15 cellular contexts compared by ENCODE assay signal in the genomic region with DNA sequence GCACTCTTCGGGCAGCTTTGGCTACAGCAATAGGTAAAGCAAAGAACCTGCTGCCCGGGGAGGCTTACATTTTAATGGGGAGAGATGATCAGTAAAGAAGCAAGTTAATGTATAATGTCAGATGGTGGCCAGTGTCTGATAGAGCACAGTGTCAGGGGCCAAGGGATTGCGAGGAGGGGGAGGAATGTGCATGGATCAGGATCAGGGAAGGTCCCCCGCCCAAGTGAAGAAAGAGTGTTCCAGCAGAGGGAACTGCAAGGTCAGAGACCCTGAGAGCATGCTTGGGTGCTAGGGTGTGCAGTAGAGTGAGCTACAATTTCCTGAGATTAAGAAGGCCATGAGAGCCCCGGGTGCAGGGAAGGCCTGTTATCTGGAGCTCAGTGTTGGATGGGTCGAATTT. TPM values are rescaled to one million over a fixed set of nuclear protein-coding genes. Genes with fewer than 3 reads are reported as not detected.
"Had no signal": no experiment of that assay in that cellular context is flagged by ENCODE, and none has a peak within 500 bp of the region (broad histone marks: within the 10 kb centered on the region; RNA-seq: fewer than 3 reads in every experiment).

No MANE protein-coding gene starts in this region.

- H3K4me3 Mint-ChIP-seq: activated T-helper 1 cell treated with anti-CD3 and anti-CD28 coated beads, Interleukin-12 subunit alpha, Interleukin-12 subunit beta, Interleukin-2, Interleukin-4 antibody, amounts not matched to agents 30 ng/mL and 10 ng/mL and 1 ng/mL, durations not matched to agents 14 hours and 24 hours and 36 hours; effector memory CD8-positive, alpha-beta T cell; immature natural killer cell; neural crest cell had no signal

- DNase-seq: activated CD4-positive, alpha-beta T cell treated with anti-CD3 and anti-CD28 coated beads, Interleukin-2, amount 50 U/mL, for 48 hours; activated gamma-delta T cell treated with Interleukin-2 at 50 U/mL for 16 hours; activated T-cell treated with anti-CD3 and anti-CD28 coated beads for 4 hours; effector memory CD8-positive, alpha-beta T cell; glutamatergic neuron; immature natural killer cell; kidney glomerular epithelial cell; midbrain; retina; stimulated activated naive CD8-positive, alpha-beta T cell treated with anti-CD3 and anti-CD28 coated beads, Interleukin-15, Interleukin-2, amounts not matched to agents 100 U/mL and 50 U/mL, for 24 hours had no signal

- H3K9me3 Mint-ChIP-seq: activated naive CD4-positive, alpha-beta T cell treated with anti-CD3 and anti-CD28 coated beads, Interleukin-2, amount 50 U/mL, for 72 hours; activated T-helper 1 cell treated with anti-CD3 and anti-CD28 coated beads, Interleukin-12 subunit alpha, Interleukin-12 subunit beta, Interleukin-2, Interleukin-4 antibody, amounts not matched to agents 30 ng/mL and 10 ng/mL and 1 ng/mL, durations not matched to agents 14 hours and 24 hours and 36 hours; effector memory CD8-positive, alpha-beta T cell; immature natural killer cell; neural crest cell had no signal

- H3K36me3 Mint-ChIP-seq: activated naive CD4-positive, alpha-beta T cell treated with anti-CD3 and anti-CD28 coated beads, Interleukin-2, amount 50 U/mL, for 72 hours; immature natural killer cell had no signal

- ATAC-seq: activated naive CD4-positive, alpha-beta T cell treated with anti-CD3 and anti-CD28 coated beads, Interleukin-2, amount 50 U/mL, for 72 hours; effector memory CD8-positive, alpha-beta T cell; stimulated activated naive CD8-positive, alpha-beta T cell treated with anti-CD3 and anti-CD28 coated beads, Interleukin-15, Interleukin-2, amounts not matched to agents 100 U/mL and 50 U/mL, for 24 hours had no signal

- H3K27ac Mint-ChIP-seq: activated T-helper 1 cell treated with anti-CD3 and anti-CD28 coated beads, Interleukin-12 subunit alpha, Interleukin-12 subunit beta, Interleukin-2, Interleukin-4 antibody, amounts not matched to agents 30 ng/mL and 10 ng/mL and 1 ng/mL, durations not matched to agents 14 hours and 24 hours and 36 hours; effector memory CD8-positive, alpha-beta T cell; immature natural killer cell had no signal

- H3K4me3 ChIP-seq: lung, SK-N-MC had no signal

- H3K27ac ChIP-seq: SK-N-MC had no signal

- H3K4me1 Mint-ChIP-seq: immature natural killer cell had no signal

RNA-seq across cellular contexts. Expression of gene TIMP3, which starts 39.7 kb away (rescaled TPM):
- total RNA-seq: activated naive CD4-positive, alpha-beta T cell treated with anti-CD3 and anti-CD28 coated beads, Interleukin-2, amount 50 U/mL, for 72 hours; activated T-helper 1 cell treated with anti-CD3 and anti-CD28 coated beads, Interleukin-12 subunit alpha, Interleukin-12 subunit beta, Interleukin-2, Interleukin-4 antibody, amounts not matched to agents 30 ng/mL and 10 ng/mL and 1 ng/mL, durations not matched to agents 14 hours and 24 hours and 36 hours had no signal
- polyA plus RNA-seq: immature natural killer cell had no signal
